1 cellular context compared by ENCODE assay signal in genomic region chr6:157023958-157024357, GRCh38.
TF ChIP-seq lines count a peak whose summit lies in the region.

No MANE protein-coding gene starts in this region.

TF ChIP-seq in GM23338, 12 proteins besides CTCF, POLR2A, EP300 and RAD21 (continued from another document):
- TF ChIP-seq REST (IDR thresholded peaks at IDR 0.05; ENCODE audit: unreplicated experiment) (no peak), ZNF331 (CRISPR knock-in tag; IDR thresholded peaks at IDR 0.05; ENCODE audit: low read depth) (no peak), NANOG (IDR thresholded peaks at IDR 0.05; ENCODE audit: borderline replicate concordance) (no peak), STAT1 (IDR thresholded peaks at IDR 0.05; ENCODE audit: unreplicated experiment) (no peak)
TF ChIP-seq in GM23338: peak in this region for 0.
